ENCODE assay signal across 34 cellular contexts in genomic region chr16:82002831-82003230, GRCh38. TPM values are rescaled to one million over a fixed set of nuclear protein-coding genes. Genes with fewer than 3 reads are reported as not detected.
"Had no signal": no experiment of that assay in that cellular context is flagged by ENCODE, and none has a peak within 500 bp of the region (broad histone marks: within the 10 kb centered on the region; RNA-seq: fewer than 3 reads in every experiment).

No MANE protein-coding gene starts in this region.

- H3K36me3 ChIP-seq: adrenal gland, breast epithelium, WERI-Rb-1 had no signal

- H3K27me3 Mint-ChIP-seq: activated B cell treated with CpG ODN at 0.5 μM for 24 hours; activated CD8-positive, alpha-beta T cell treated with anti-CD3 and anti-CD28 coated beads for 36 hours; activated naive CD8-positive, alpha-beta T cell; activated T-helper 17 cell treated with anti-CD3 and anti-CD28 coated beads, Interleukin-2, amount 50 U/mL, for 72 hours; central memory CD8-positive, alpha-beta T cell; dendritic cell treated with granulocyte-macrophage colony-stimulating factor and Interleukin-4, amounts not matched to agents 40 ng/mL and 50 ng/mL, for 4 days; T-helper 17 cell had no signal

- H3K4me3 ChIP-seq: adrenal gland, breast epithelium, coronary artery, dorsolateral prefrontal cortex, esophagus muscularis mucosa, gastroesophageal sphincter had no signal

- ATAC-seq: activated CD4-positive, CD25-positive, alpha-beta regulatory T cell treated with anti-CD3 and anti-CD28 coated beads, Interleukin-2, amount 50 U/mL, for 24 hours; activated CD8-positive, alpha-beta T cell treated with anti-CD3 and anti-CD28 coated beads for 36 hours; activated T-cell treated with anti-CD3 and anti-CD28 coated beads, Interleukin-2, amount 50 U/mL, for 4 hours; activated T-helper 17 cell treated with anti-CD3 and anti-CD28 coated beads, Interleukin-2, amount 50 U/mL, for 72 hours; gastroesophageal sphincter; T-helper 17 cell had no signal

- DNase-seq: activated B cell treated with CpG ODN at 0.5 μM for 24 hours; activated CD4-positive, alpha-beta T cell treated with anti-CD3 and anti-CD28 coated beads for 48 hours; activated CD4-positive, alpha-beta T cell treated with anti-CD3 and anti-CD28 coated beads, Interleukin-2, amount 50 U/mL, for 1 hour; activated CD4-positive, alpha-beta T cell treated with anti-CD3 and anti-CD28 coated beads, Interleukin-2, amount 50 U/mL, for 48 hours; activated CD8-positive, alpha-beta memory T cell treated with anti-CD3 and anti-CD28 coated beads for 24 hours; activated CD8-positive, alpha-beta T cell treated with anti-CD3 and anti-CD28 coated beads for 36 hours; activated effector memory CD4-positive, alpha-beta T cell treated with Interleukin-2 at 50 U/mL for 16 hours; activated gamma-delta T cell treated with Interleukin-2 at 50 U/mL for 16 hours; activated naive CD4-positive, alpha-beta T cell treated with anti-CD3 and anti-CD28 coated beads, Interleukin-2, amount 50 U/mL, for 16 hours; activated naive CD4-positive, alpha-beta T cell treated with Interleukin-2 at 50 U/mL for 16 hours; activated T-cell treated with anti-CD3 and anti-CD28 coated beads, Interleukin-2, amount 50 U/mL, for 4 hours; adrenal gland; amygdala; aorta; dorsolateral prefrontal cortex; effector memory CD4-positive, alpha-beta T cell; endodermal cell; foreskin melanocyte; T-helper 1 cell; T-helper 17 cell; T1000; WERI-Rb-1 had no signal

- H3K27me3 ChIP-seq: adrenal gland, breast epithelium, esophagus muscularis mucosa, gastroesophageal sphincter had no signal

- H3K9me3 ChIP-seq: adrenal gland, breast epithelium, esophagus muscularis mucosa, gastroesophageal sphincter had no signal

- H3K4me3 Mint-ChIP-seq: activated B cell treated with CpG ODN at 0.5 μM for 24 hours; activated CD8-positive, alpha-beta T cell treated with anti-CD3 and anti-CD28 coated beads for 36 hours; activated naive CD8-positive, alpha-beta T cell; activated T-cell treated with anti-CD3 and anti-CD28 coated beads, Interleukin-2, amount 50 U/mL, for 4 hours; activated T-helper 17 cell treated with anti-CD3 and anti-CD28 coated beads, Interleukin-2, amount 50 U/mL, for 72 hours; brain; central memory CD8-positive, alpha-beta T cell; dendritic cell treated with granulocyte-macrophage colony-stimulating factor and Interleukin-4, amounts not matched to agents 40 ng/mL and 50 ng/mL, for 4 days; endodermal cell; T-helper 2 cell treated with Interferon-gamma antibody and Interleukin-4, amounts not matched to agents 5 μg/mL and 100 μg/mL, for 36 hours had no signal

- H3K27ac Mint-ChIP-seq: activated B cell treated with CpG ODN at 0.5 μM for 24 hours; activated CD8-positive, alpha-beta T cell treated with anti-CD3 and anti-CD28 coated beads for 36 hours; activated naive CD8-positive, alpha-beta T cell; activated T-helper 17 cell treated with anti-CD3 and anti-CD28 coated beads, Interleukin-2, amount 50 U/mL, for 72 hours; brain; dendritic cell treated with granulocyte-macrophage colony-stimulating factor and Interleukin-4, amounts not matched to agents 40 ng/mL and 50 ng/mL, for 4 days; endodermal cell; T-helper 17 cell; T-helper 2 cell treated with Interferon-gamma antibody and Interleukin-4, amounts not matched to agents 5 μg/mL and 100 μg/mL, for 36 hours had no signal

- H3K4me1 Mint-ChIP-seq: activated B cell treated with CpG ODN at 0.5 μM for 24 hours; brain; central memory CD8-positive, alpha-beta T cell had no signal

- H3K36me3 Mint-ChIP-seq: brain had no signal

- H3K4me1 ChIP-seq: adrenal gland, breast epithelium had no signal

- H3K27ac ChIP-seq: adrenal gland, breast epithelium, coronary artery, dorsolateral prefrontal cortex, esophagus muscularis mucosa, gastroesophageal sphincter, WERI-Rb-1 had no signal

- H3K9me3 Mint-ChIP-seq: activated B cell treated with CpG ODN at 0.5 μM for 24 hours; activated CD8-positive, alpha-beta T cell treated with anti-CD3 and anti-CD28 coated beads for 36 hours; activated T-cell treated with anti-CD3 and anti-CD28 coated beads, Interleukin-2, amount 50 U/mL, for 4 hours; activated T-helper 17 cell treated with anti-CD3 and anti-CD28 coated beads, Interleukin-2, amount 50 U/mL, for 72 hours; central memory CD8-positive, alpha-beta T cell; T-helper 2 cell treated with Interferon-gamma antibody and Interleukin-4, amounts not matched to agents 5 μg/mL and 100 μg/mL, for 36 hours had no signal

RNA-seq across cellular contexts. Expression of gene HSD17B2, which starts 32.2 kb away (rescaled TPM):
- total RNA-seq: activated B cell treated with CpG ODN at 0.5 μM for 24 hours; activated CD8-positive, alpha-beta T cell treated with anti-CD3 and anti-CD28 coated beads for 36 hours; activated T-cell treated with anti-CD3 and anti-CD28 coated beads, Interleukin-2, amount 50 U/mL, for 4 hours; activated T-helper 17 cell treated with anti-CD3 and anti-CD28 coated beads, Interleukin-2, amount 50 U/mL, for 72 hours; adrenal gland; aorta; cardiac septum; endodermal cell; esophagus muscularis mucosa; T-helper 17 cell had no signal
